9 cellular contexts compared by ENCODE assay signal in the genomic region with DNA sequence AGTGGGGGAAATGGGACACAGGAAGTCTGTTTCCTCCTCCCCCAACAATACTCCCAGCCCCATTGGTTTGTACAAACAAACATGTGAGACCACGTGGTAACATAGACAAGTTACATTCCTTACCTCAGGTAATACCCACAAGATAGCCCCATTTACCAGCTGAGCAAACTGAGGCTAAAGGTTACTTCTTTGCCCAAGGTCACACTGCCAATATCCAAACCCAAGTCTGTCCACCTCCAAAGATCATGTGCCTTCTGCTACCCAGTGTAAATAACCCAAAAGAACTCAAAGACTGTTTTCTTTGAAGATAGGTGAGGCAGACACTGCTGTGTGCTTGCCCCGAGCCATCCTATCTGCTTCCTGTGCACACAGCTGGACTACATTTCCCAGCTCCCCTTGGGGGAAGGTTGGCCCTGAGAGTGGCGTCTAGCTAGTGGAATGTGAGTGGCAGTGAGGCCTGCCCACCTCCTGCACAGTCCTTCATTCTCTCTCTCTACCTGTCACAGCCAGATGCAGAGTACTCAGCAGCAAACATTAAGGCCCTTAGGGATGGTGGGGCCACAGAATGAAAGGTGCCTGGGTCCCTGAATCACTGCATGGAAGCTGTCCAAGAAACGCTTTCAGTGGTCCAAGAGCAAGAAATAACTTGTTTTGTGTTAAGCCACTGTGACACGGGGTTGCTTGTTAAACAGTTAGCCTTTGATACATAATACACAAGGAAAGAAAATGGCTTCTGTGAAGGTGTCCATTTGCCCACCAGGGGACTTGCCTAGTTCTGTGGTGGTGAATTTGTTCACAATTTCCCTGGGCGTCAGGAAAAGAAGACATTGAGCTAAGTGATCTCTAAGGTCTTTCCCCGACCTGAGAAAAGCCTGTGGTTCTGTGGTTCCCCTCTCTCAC.
DNase-seq lines count a peak whose midpoint lies in the region; ATAC-seq and TF ChIP-seq lines count a peak whose summit lies in the region.
"Had no signal": no experiment of that assay in that cellular context is flagged by ENCODE, and none has a peak within 500 bp of the region (broad histone marks: within the 10 kb centered on the region; RNA-seq: fewer than 3 reads in every experiment).

No MANE protein-coding gene starts in this region.

- H3K36me3 ChIP-seq in Peyer's patch, result no peaks in the 10 kb centered on the region
- no peaks in the 10 kb centered on the region for H3K36me3 ChIP-seq in mammary epithelial cell (ENCODE audit: insufficient read depth, low read length)

- intact Hi-C loops in mammary epithelial cell (cut with micrococcal nuclease), result loop anchor here (1.0 to 5.0 kb wide), 5 partner anchors 57 to 1267 kb away; a partner anchor contains a TSS

- H3K9ac ChIP-seq in mammary epithelial cell (ENCODE audit: insufficient read depth, low read length), result no peak overlapping the region

- TF ChIP-seq CTCF in Peyer's patch (IDR thresholded peaks at IDR 0.05) (no peak), mammary epithelial cell (conservative IDR thresholded peaks at IDR 0.05 in 1 of 2, IDR thresholded peaks at IDR 0.05 in 1 of 2; ENCODE audit: extremely low read depth in 1 of 2, insufficient read depth in 1 of 2, low read depth in 1 of 2, low read length in 2 of 2) (peak in 1 of 2 donors; percentile 27)

- 26% methylated on average over 5 of the region's 7 CpGs for WGBS in mammary epithelial cell (ENCODE audit: low coverage, missing lambda C conversion rate)

- peak overlapping the region; percentile 70 for H3K4me2 ChIP-seq in mammary epithelial cell (ENCODE audit: insufficient read depth, low read depth, low read length)

- ATAC-seq in GM18907 (IDR thresholded peaks at IDR 0.05; ENCODE audit: unreplicated experiment) (peak; percentile 59), HG03066 (IDR thresholded peaks at IDR 0.05; ENCODE audit: low read depth, unreplicated experiment) (peak; percentile 57)

- H3K9me3 ChIP-seq in Peyer's patch (no peaks in the 10 kb centered on the region), mammary epithelial cell (replicated peaks; ENCODE audit: insufficient read depth, low read length) (no peaks in the 10 kb centered on the region)

- peak; percentile 78 for DNase-seq in Caki2 (ENCODE audit: low read depth)
- peak in 2 of 3 donors; percentile 23 to 67 for DNase-seq in Peyer's patch
- peak; percentile 88 for DNase-seq in mammary epithelial cell
- peak; percentile 37 for DNase-seq in renal cortical epithelial cell (ENCODE audit: low read depth)
- no peak for DNase-seq in middle frontal gyrus (ENCODE audit: extremely low spot score, low spot score)
- DNase-seq in GOT3 (lab: John Stamatoyannopoulos, UW), result no peak

- H2AFZ ChIP-seq in mammary epithelial cell (ENCODE audit: low read depth, low read length), result peak overlapping the region; percentile 66

- H3K4me1 ChIP-seq in Peyer's patch (peaks cover 0 to 9% (median 4%) of the 10 kb centered on the region in 4 donors), mammary epithelial cell (ENCODE audit: insufficient read depth, low read length) (peaks cover 27% of the 10 kb centered on the region)

- in situ Hi-C loops in Caki2 (cut with HindIII; ENCODE audit: low pct_unique_long_range_greater_than_20kb, low sequenced_read_pairs), result no loop called here
- in situ Hi-C loops in mammary epithelial cell (cut with MboI; ENCODE audit: low sequenced_read_pairs in 2 of 2), result loop anchor here (5.0 to 25.0 kb wide), 7 partner anchors 158 to 1268 kb away; a partner anchor contains a TSS

- H4K20me1 ChIP-seq in mammary epithelial cell (ENCODE audit: insufficient read depth, low read length), result no peaks in the 10 kb centered on the region

- no TSS peak for BruUV-seq in mammary epithelial cell (replicated peaks; lab: Mats Ljungman, UMichigan)

- CTCF ChIA-PET in mammary epithelial cell (lab: Charles Lee; ENCODE audit: low non-redundant PET), result interaction anchor here (0.6 kb wide), 2 partner anchors 266 to 308 kb away, joined by 4 to 7 read pairs; no protein-coding TSS in a partner anchor

- dilution Hi-C loops in mammary epithelial cell (cut with HindIII; ENCODE audit: low sequenced_read_pairs), result loop anchor here (5.0 kb wide), 1 partner anchor 258 kb away; a partner anchor contains a TSS

- peak in 1 of 2 donors; percentile 14 for TF ChIP-seq POLR2A in Peyer's patch (IDR thresholded peaks at IDR 0.05)

- H3K27me3 ChIP-seq in Peyer's patch, result no peaks in the 10 kb centered on the region
- no peaks in the 10 kb centered on the region for H3K27me3 ChIP-seq in mammary epithelial cell (ENCODE audit: insufficient read depth, low read length)

- H3K27ac ChIP-seq in Peyer's patch (peak overlapping the region in 1 of 4 donors; percentile 48), mammary epithelial cell (ENCODE audit: insufficient read depth, low read depth, low read length) (no peak overlapping the region)
- H3K27ac ChIP-seq: SK-N-MC had no signal

- H3K4me3 ChIP-seq in Peyer's patch, result no peak overlapping the region
- no peak overlapping the region for H3K4me3 ChIP-seq in mammary epithelial cell (replicated peaks in 1 of 3; ENCODE audit: insufficient read depth in 1 of 3, low read depth in 2 of 3, low read length in 3 of 3)

- no peaks in the 10 kb centered on the region for H3K79me2 ChIP-seq in mammary epithelial cell (ENCODE audit: insufficient read depth, low read length)

Comparison
In these comparisons a context has a peak if more than half of its experiments do, and no peak if none do; other contexts are left out.
1. DNase-seq: peak in Caki2 (single experiment), Peyer's patch (2 of 3), mammary epithelial cell (single experiment) and renal cortical epithelial cell (single experiment); none in middle frontal gyrus (single experiment) and GOT3 (single experiment).